ENCODE assay signal across 12 cellular contexts in the genomic region with DNA sequence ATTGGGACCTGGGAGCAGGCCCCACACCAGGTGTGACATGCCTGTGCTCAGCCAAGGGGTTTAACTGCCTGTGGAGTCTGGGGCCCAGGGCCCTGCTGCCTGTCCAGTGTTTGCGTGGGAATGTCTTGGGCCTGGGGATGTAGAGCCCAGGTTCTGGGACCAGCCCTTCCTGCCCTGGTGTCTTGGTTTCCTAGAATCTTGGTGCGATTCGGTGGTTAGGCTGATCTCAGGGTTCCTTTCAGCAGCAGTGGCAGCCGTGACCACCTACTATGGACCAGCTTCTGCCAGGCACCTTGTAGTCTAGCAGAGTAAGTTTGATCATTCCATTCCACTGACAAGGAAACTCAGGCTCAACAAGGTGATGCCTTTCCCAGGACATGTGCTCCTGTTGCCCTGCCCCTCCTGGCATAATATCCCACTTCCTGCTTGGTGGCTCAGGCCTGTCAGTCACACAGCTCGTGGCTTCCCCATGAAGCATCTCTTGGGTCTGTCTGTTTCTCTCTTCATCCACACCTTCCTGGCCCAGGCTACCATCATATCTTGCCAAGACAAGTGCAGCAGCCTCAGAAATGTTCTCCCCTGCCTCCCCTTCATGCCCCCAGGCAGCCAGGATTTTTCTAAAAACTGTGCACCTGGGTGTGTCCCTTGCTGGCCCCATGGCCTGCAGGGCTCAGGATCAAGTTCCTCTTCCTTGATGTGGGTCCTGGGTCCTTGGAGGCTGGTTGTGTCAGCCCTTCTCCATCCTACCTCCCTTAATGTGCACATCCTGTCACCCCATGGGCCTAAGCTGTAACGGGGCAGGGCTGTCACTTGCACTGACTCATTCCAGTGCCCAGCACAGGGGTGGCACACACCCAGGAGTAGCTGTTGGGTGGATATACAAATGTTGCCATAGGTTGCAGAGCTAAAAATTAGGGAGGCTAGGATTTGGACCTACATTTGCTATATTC. TPM values are rescaled to one million over a fixed set of nuclear protein-coding genes. Genes with fewer than 3 reads are reported as not detected.
DNase-seq lines count a peak whose midpoint lies in the region; ATAC-seq, FAIRE-seq and TF ChIP-seq lines count a peak whose summit lies in the region.
"Had no signal": no experiment of that assay in that cellular context is flagged by ENCODE, and none has a peak within 500 bp of the region (broad histone marks: within the 10 kb centered on the region; RNA-seq: fewer than 3 reads in every experiment).

No MANE protein-coding gene starts in this region.

- peak; percentile 33 for FAIRE-seq in GM12891 (lab: Jason Lieb, UNC)

- H3K9me3 Mint-ChIP-seq in CD14-positive monocyte, result no peaks in the 10 kb centered on the region
- no peaks in the 10 kb centered on the region for H3K9me3 Mint-ChIP-seq in endothelial cell (ENCODE audit: unreplicated experiment)
- H3K9me3 Mint-ChIP-seq: activated naive CD4-positive, alpha-beta T cell treated with anti-CD3 and anti-CD28 coated beads for 36 hours had no signal

- H3K36me3 Mint-ChIP-seq in CD14-positive monocyte (peaks cover 12 to 14% of the 10 kb centered on the region in 2 donors), T-helper 17 cell (ENCODE audit: low read depth) (no peaks in the 10 kb centered on the region), endothelial cell (ENCODE audit: low read depth, unreplicated experiment) (no peaks in the 10 kb centered on the region)

- H3K27ac Mint-ChIP-seq in CD14-positive monocyte (peak overlapping the region; percentile 41 to 97 (median 93)), T-helper 17 cell (peak overlapping the region; percentile 75), endothelial cell (ENCODE audit: unreplicated experiment) (no peak overlapping the region)
- H3K27ac Mint-ChIP-seq: activated naive CD4-positive, alpha-beta T cell treated with anti-CD3 and anti-CD28 coated beads for 36 hours had no signal

- ATAC-seq in T-helper 17 cell, result no peak
- peak; percentile 76 for ATAC-seq in left colon
- no peak for ATAC-seq in HG03196 (IDR thresholded peaks at IDR 0.05; ENCODE audit: unreplicated experiment)
- ATAC-seq in GM21786 (IDR thresholded peaks at IDR 0.05; ENCODE audit: unreplicated experiment), result no peak
- ATAC-seq: sciatic nerve had no signal

- TF ChIP-seq POLR2A in GM12891 (IDR thresholded peaks at IDR 0.05; ENCODE audit: low read depth, low read length), result no peak

- DNase-seq in CD14-positive monocyte (ENCODE audit: low spot score), result peak; percentile 90
- DNase-seq in GM12891 (ENCODE audit: insufficient read length, low spot score), result no peak
- no peak for DNase-seq in T-helper 17 cell
- peak in 1 of 2 donors; percentile 79 for DNase-seq in left colon
- no peak for DNase-seq in endothelial cell (ENCODE audit: low spot score)
- DNase-seq: activated CD4-positive, CD25-positive, alpha-beta regulatory T cell; activated naive CD4-positive, alpha-beta T cell treated with anti-CD3 and anti-CD28 coated beads for 36 hours; Karpas-422; testis had no signal

- H3K9me3 ChIP-seq in T-helper 17 cell (ENCODE audit: control insufficient read depth, low read length, poor library complexity, severe bottlenecking), result no peaks in the 10 kb centered on the region
- H3K9me3 ChIP-seq: testis had no signal

- no peak overlapping the region for H3K4me3 Mint-ChIP-seq in CD14-positive monocyte
- no peak overlapping the region for H3K4me3 Mint-ChIP-seq in T-helper 17 cell
- H3K4me3 Mint-ChIP-seq in endothelial cell (ENCODE audit: unreplicated experiment), result no peak overlapping the region
- H3K4me3 Mint-ChIP-seq: activated naive CD4-positive, alpha-beta T cell treated with anti-CD3 and anti-CD28 coated beads for 36 hours had no signal

- H3K27me3 Mint-ChIP-seq in CD14-positive monocyte (ENCODE audit: low read depth in 3 of 3), result peaks cover 0 to 4% (median 0%) of the 10 kb centered on the region in 3 donors
- no peaks in the 10 kb centered on the region for H3K27me3 Mint-ChIP-seq in T-helper 17 cell
- H3K27me3 Mint-ChIP-seq in endothelial cell (ENCODE audit: unreplicated experiment), result peaks cover 3% of the 10 kb centered on the region

- TF ChIP-seq CTCF in CD14-positive monocyte (IDR thresholded peaks at IDR 0.05) (no peak), endothelial cell (IDR thresholded peaks at IDR 0.05; ENCODE audit: unreplicated experiment) (no peak)

- H3K4me1 Mint-ChIP-seq in CD14-positive monocyte (peaks cover 34% of the 10 kb centered on the region), T-helper 17 cell (peaks cover 34% of the 10 kb centered on the region), endothelial cell (ENCODE audit: unreplicated experiment) (peaks cover 6% of the 10 kb centered on the region)

- intact Hi-C loops in CD14-positive monocyte (cut with micrococcal nuclease) (no loop called here), left colon (cut with DNase I, micrococcal nuclease) (no loop called here)

TF ChIP-seq in GM12891, 5 proteins besides CTCF, POLR2A, EP300 and RAD21:
- TF ChIP-seq PAX5 (IDR thresholded peaks at IDR 0.05; ENCODE audit: insufficient read depth, low read length, severe bottlenecking) (no peak), TAF1 (IDR thresholded peaks at IDR 0.05; ENCODE audit: low read depth, low read length) (no peak), SPI1 (IDR thresholded peaks at IDR 0.05; ENCODE audit: low read depth, low read length) (no peak), POLR2AphosphoS5 (IDR thresholded peaks at IDR 0.05; ENCODE audit: low read depth, low read length) (no peak), POU2F2 (IDR thresholded peaks at IDR 0.05; ENCODE audit: low read depth, low read length) (no peak)
TF ChIP-seq in GM12891: peak in this region for 0.

RNA-seq across cellular contexts. Expression of a gene that starts 48.5 kb away (rescaled TPM):
- 10 to 100 TPM; 10.2 to 12.8 TPM for polyA plus RNA-seq in CD14-positive monocyte
- polyA plus RNA-seq in GM12891 (2012; ENCODE audit: low read depth, missing spikeins), result 3.7 TPM
- total RNA-seq in T-helper 17 cell, result 1 to 10 TPM; 5.7 to 6.5 TPM
- 1 to 10 TPM; 8.4 to 9.9 TPM for total RNA-seq in left colon
- total RNA-seq in endothelial cell (ENCODE audit: unreplicated experiment), result 14.2 TPM
